In genomic region chr1:182143825-182144661, GRCh38 we compare ENCODE assay signal across 8 cellular contexts.
DNase-seq lines count a peak whose midpoint lies in the region; ATAC-seq and TF ChIP-seq lines count a peak whose summit lies in the region.

No MANE protein-coding gene starts in this region.

- H3K4me3 Mint-ChIP-seq in naive thymus-derived CD4-positive, alpha-beta T cell, result no peak overlapping the region
- no peak overlapping the region for H3K4me3 Mint-ChIP-seq in activated CD4-positive, alpha-beta memory T cell treated with anti-CD3 and anti-CD28 coated beads for 36 hours

- 14 to 21% methylated on average over 8 of the region's 8 CpGs for WGBS in esophagus, 2 donors

- H3K9me3 ChIP-seq in PC-3 (ENCODE audit: low read length), result no peaks in the 10 kb centered on the region
- H3K9me3 ChIP-seq in esophagus (ENCODE audit: control insufficient read depth in 2 of 2, insufficient read depth in 1 of 2, low read depth in 1 of 2, low read length in 1 of 2), result no peaks in the 10 kb centered on the region
- H3K9me3 ChIP-seq in naive thymus-derived CD4-positive, alpha-beta T cell (ENCODE audit: control insufficient read depth in 2 of 3, low read length in 3 of 3), result no peaks in the 10 kb centered on the region

- ATAC-seq in PC-3 (peak; percentile 65), GM21786 (IDR thresholded peaks at IDR 0.05; ENCODE audit: unreplicated experiment) (no peak), GM19455 (IDR thresholded peaks at IDR 0.05; ENCODE audit: unreplicated experiment) (no peak), HG02981 (IDR thresholded peaks at IDR 0.05; ENCODE audit: unreplicated experiment) (no peak)
- ATAC-seq in naive thymus-derived CD4-positive, alpha-beta T cell, result peak; percentile 61

- H3K27me3 ChIP-seq in PC-3 (ENCODE audit: low read length) (no peaks in the 10 kb centered on the region), esophagus (ENCODE audit: control insufficient read depth in 1 of 2, insufficient read depth in 2 of 2, low read length in 2 of 2) (no peaks in the 10 kb centered on the region)
- H3K27me3 ChIP-seq in naive thymus-derived CD4-positive, alpha-beta T cell (ENCODE audit: control insufficient read depth in 2 of 2, insufficient read depth in 2 of 2, low read length in 2 of 2), result no peaks in the 10 kb centered on the region

- no peaks in the 10 kb centered on the region for H3K36me3 Mint-ChIP-seq in naive thymus-derived CD4-positive, alpha-beta T cell
- no peaks in the 10 kb centered on the region for H3K36me3 Mint-ChIP-seq in activated CD4-positive, alpha-beta memory T cell treated with anti-CD3 and anti-CD28 coated beads for 36 hours

- intact Hi-C loops in PC-3 (cut with micrococcal nuclease), result loop anchor here (1.0 to 5.0 kb wide), 6 partner anchors 38 to 252 kb away; no protein-coding TSS in a partner anchor
- intact Hi-C loops in naive thymus-derived CD4-positive, alpha-beta T cell (cut with micrococcal nuclease), result loop anchor here (1.0 to 10.0 kb wide), 9 partner anchors 53 to 638 kb away; partner anchors contain the start of gene RGS16 (in 1 of the 2)
- intact Hi-C loops in activated CD4-positive, alpha-beta memory T cell treated with anti-CD3 and anti-CD28 coated beads for 36 hours (cut with micrococcal nuclease), result loop anchor here (1.0 to 2.0 kb wide), 3 partner anchors 59 to 252 kb away; no protein-coding TSS in a partner anchor

- no peaks in the 10 kb centered on the region for H3K79me2 ChIP-seq in PC-3 (ENCODE audit: low read length)

- CTCF ChIA-PET in PC-3 (lab: Charles Lee), result interaction anchor here (0.5 to 1.8 kb wide), 6 partner anchors 57 to 1541 kb away, joined by 3 to 15 read pairs (median 6); no protein-coding TSS in a partner anchor
- CTCF ChIA-PET in naive thymus-derived CD4-positive, alpha-beta T cell (lab: Charles Lee), result interaction anchor here (0.6 to 9.0 kb wide), 21 partner anchors 12 to 620 kb away, joined by 3 to 202 read pairs (median 5); partner anchors contain the start of genes GLUL and TEDDM1
- CTCF ChIA-PET in activated CD4-positive, alpha-beta memory T cell treated with anti-CD3 and anti-CD28 coated beads for 36 hours (lab: Charles Lee), result interaction anchor here (0.8 to 9.0 kb wide), 50 partner anchors 8 to 641 kb away, joined by 3 to 375 read pairs (median 6); partner anchors contain the start of genes GLUL and TEDDM1

- H2AFZ ChIP-seq in PC-3 (ENCODE audit: low read length), result peak overlapping the region; percentile 72

- peak overlapping the region in 1 of 9 donors; percentile 24 for H3K27ac Mint-ChIP-seq in naive thymus-derived CD4-positive, alpha-beta T cell
- no peak overlapping the region for H3K27ac Mint-ChIP-seq in activated CD4-positive, alpha-beta memory T cell treated with anti-CD3 and anti-CD28 coated beads for 36 hours

- peaks cover 7 to 43% (median 14%) of the 10 kb centered on the region in 7 donors for H3K4me1 Mint-ChIP-seq in naive thymus-derived CD4-positive, alpha-beta T cell
- H3K4me1 Mint-ChIP-seq in activated CD4-positive, alpha-beta memory T cell treated with anti-CD3 and anti-CD28 coated beads for 36 hours (ENCODE audit: low read depth), result peaks cover 8% of the 10 kb centered on the region

- H3F3A ChIP-seq in PC-3 (ENCODE audit: low read length, unreplicated experiment), result no peaks in the 10 kb centered on the region

- BruUV-seq in PC-3 (replicated peaks; lab: Mats Ljungman, UMichigan), result no TSS peak

- POLR2A ChIA-PET in PC-3 (lab: Charles Lee; ENCODE audit: unreplicated experiment), result interaction anchor here (1.0 kb wide), 1 partner anchor 248 kb away, joined by 4 read pairs; the partner anchor contains the start of gene GLUL
- POLR2A ChIA-PET in naive thymus-derived CD4-positive, alpha-beta T cell (lab: Charles Lee), result interaction anchor here (0.9 to 3.0 kb wide), 4 partner anchors 9 to 252 kb away, joined by 3 to 16 read pairs (median 4); no protein-coding TSS in a partner anchor
- POLR2A ChIA-PET in activated CD4-positive, alpha-beta memory T cell treated with anti-CD3 and anti-CD28 coated beads for 36 hours (lab: Charles Lee), result interaction anchor here (1.7 kb wide), 1 partner anchor 253 kb away, joined by 9 read pairs; no protein-coding TSS in a partner anchor

- H3K27me3 Mint-ChIP-seq in naive thymus-derived CD4-positive, alpha-beta T cell, result peaks cover 0 to 12% (median 5%) of the 10 kb centered on the region in 5 donors
- peaks cover 4% of the 10 kb centered on the region for H3K27me3 Mint-ChIP-seq in activated CD4-positive, alpha-beta memory T cell treated with anti-CD3 and anti-CD28 coated beads for 36 hours

- H3K4me3 ChIP-seq in PC-3 (ENCODE audit: low read length) (no peak overlapping the region), esophagus (ENCODE audit: low read depth in 1 of 2, low read length in 2 of 2) (no peak overlapping the region)
- no peak overlapping the region for H3K4me3 ChIP-seq in naive thymus-derived CD4-positive, alpha-beta T cell (ENCODE audit: low read length)

- H3K4me2 ChIP-seq in PC-3 (ENCODE audit: low read length), result peak overlapping the region; percentile 20; the same call in 1 of the 2 replicates

- H3K27ac ChIP-seq in PC-3 (ENCODE audit: low read length) (peak overlapping the region; percentile 63), esophagus (ENCODE audit: low read depth in 2 of 2, low read length in 1 of 2) (peak overlapping the region; percentile 96 to 98)
- H3K27ac ChIP-seq in naive thymus-derived CD4-positive, alpha-beta T cell (ENCODE audit: low read depth, low read length), result no peak overlapping the region

- no peaks in the 10 kb centered on the region for H4K20me1 ChIP-seq in PC-3 (ENCODE audit: low read length)

- peak overlapping the region; percentile 33 for H3K9ac ChIP-seq in PC-3 (ENCODE audit: low read length)

- H3K4me1 ChIP-seq in PC-3 (ENCODE audit: insufficient read depth, low read length) (peaks cover 24% of the 10 kb centered on the region), esophagus (ENCODE audit: control insufficient read depth in 2 of 2, insufficient read depth in 2 of 2, low read length in 1 of 2) (peaks cover 2 to 17% of the 10 kb centered on the region in 2 donors)
- H3K4me1 ChIP-seq in naive thymus-derived CD4-positive, alpha-beta T cell (ENCODE audit: control insufficient read depth in 2 of 2, insufficient read depth in 2 of 2, low read length in 2 of 2), result no peaks in the 10 kb centered on the region

- TF ChIP-seq CTCF in PC-3 (conservative IDR thresholded peaks at IDR 0.05; ENCODE audit: low read depth, low read length), result no peak

- no peaks in the 10 kb centered on the region for H3K9me2 ChIP-seq in PC-3 (replicated peaks; ENCODE audit: low read length)

- DNase-seq in EL (peak; percentile 4), PC-3 (peak; percentile 31)
- no peak for DNase-seq in naive thymus-derived CD4-positive, alpha-beta T cell
- no peak for DNase-seq in activated CD4-positive, alpha-beta memory T cell treated with anti-CD3 and anti-CD28 coated beads for 36 hours

- H3K36me3 ChIP-seq in PC-3 (ENCODE audit: low read depth, low read length) (no peaks in the 10 kb centered on the region), esophagus (ENCODE audit: control insufficient read depth in 2 of 2, insufficient read depth in 2 of 2, low read length in 1 of 2) (peaks cover 0 to 3% of the 10 kb centered on the region in 2 donors)
- no peaks in the 10 kb centered on the region for H3K36me3 ChIP-seq in naive thymus-derived CD4-positive, alpha-beta T cell (ENCODE audit: control insufficient read depth in 2 of 3, insufficient read depth in 3 of 3, low read length in 3 of 3)

- no peaks in the 10 kb centered on the region for H3K9me3 Mint-ChIP-seq in naive thymus-derived CD4-positive, alpha-beta T cell
- no peaks in the 10 kb centered on the region for H3K9me3 Mint-ChIP-seq in activated CD4-positive, alpha-beta memory T cell treated with anti-CD3 and anti-CD28 coated beads for 36 hours

Comparison
In these comparisons a context has a peak if more than half of its experiments do, and no peak if none do; other contexts are left out.
1. DNase-seq: peak in EL (single experiment) and PC-3 (single experiment); none in naive thymus-derived CD4-positive, alpha-beta T cell (0 of 9) and activated CD4-positive, alpha-beta memory T cell treated with anti-CD3 and anti-CD28 coated beads for 36 hours (single experiment).
2. ATAC-seq: peak in PC-3 (single experiment) and naive thymus-derived CD4-positive, alpha-beta T cell (single experiment); none in GM21786 (single experiment), GM19455 (single experiment) and HG02981 (single experiment).